8 cellular contexts compared by ENCODE assay signal in genomic region chr19:8580710-8581281, GRCh38. TPM values are rescaled to one million over a fixed set of nuclear protein-coding genes. Genes with fewer than 3 reads are reported as not detected.
A peak's percentile ranks its signal among the peaks of the same experiment; 100 is the strongest.
DNase-seq lines count a peak whose midpoint lies in the region; ATAC-seq and TF ChIP-seq lines count a peak whose summit lies in the region.

No MANE protein-coding gene starts in this region.

- H3K27ac ChIP-seq in neutrophil (peak overlapping the region; percentile 61), testis (no peak overlapping the region)

- peak overlapping the region; percentile 31; the same call in 1 of the 2 replicates for H3K9ac ChIP-seq in ES-I3 (ENCODE audit: low read depth, low read length)

- TF ChIP-seq CTCF in fibroblast of the aortic adventitia (IDR thresholded peaks at IDR 0.05; ENCODE audit: insufficient read depth, low read length) (peak; percentile 98), neutrophil (IDR thresholded peaks at IDR 0.05) (peak; percentile 100), testis (IDR thresholded peaks at IDR 0.05) (peak; percentile 96 to 100 (median 98))

- peak; percentile 71 for DNase-seq in HT1080 (ENCODE audit: low read depth)
- DNase-seq in RPMI7951 (ENCODE audit: low read depth) = peak; percentile 61
- peak; percentile 77 for DNase-seq in activated T-helper 1 cell treated with Interleukin-2 at 50 U/mL for 16 hours (ENCODE audit: low read depth)
- DNase-seq in fibroblast of the aortic adventitia (ENCODE audit: low read depth) = peak; percentile 76
- DNase-seq in testis = peak; percentile 91

- H3K4me3 ChIP-seq in fibroblast of the aortic adventitia (ENCODE audit: low read depth, low read length) (no peak overlapping the region), neutrophil (ENCODE audit: low read depth in 1 of 2, low read length in 1 of 2) (peak overlapping the region in 1 of 2 experiments; percentile 47), testis (no peak overlapping the region)

- H3K4me1 ChIP-seq in ES-I3 (ENCODE audit: insufficient read depth, low read length) = peaks cover 20% of the 10 kb centered on the region
- peaks cover 36 to 44% of the 10 kb centered on the region in 2 experiments for H3K4me1 ChIP-seq in neutrophil (ENCODE audit: control insufficient read depth in 1 of 2, insufficient read depth in 1 of 2, low read depth in 1 of 2, low read length in 1 of 2)
- H3K4me1 ChIP-seq in testis = no peaks in the 10 kb centered on the region

- intact Hi-C loops in testis (cut with DNase I; ENCODE audit: low total_unique reads) = no loop called here

- no peak for ATAC-seq in HG02571 (IDR thresholded peaks at IDR 0.05; ENCODE audit: unreplicated experiment)

- H3K9me3 ChIP-seq in ES-I3 (ENCODE audit: control insufficient read depth, insufficient read depth, low read length) (no peaks in the 10 kb centered on the region), neutrophil (no peaks in the 10 kb centered on the region), testis (no peaks in the 10 kb centered on the region)

- H3K36me3 ChIP-seq in ES-I3 (ENCODE audit: insufficient read depth, low read length) (no peaks in the 10 kb centered on the region), neutrophil (peaks cover 4% of the 10 kb centered on the region), testis (ENCODE audit: low read depth, missing control alignments) (no peaks in the 10 kb centered on the region)

- no peak for TF ChIP-seq POLR2A in testis (IDR thresholded peaks at IDR 0.05)

- H3K27me3 ChIP-seq in neutrophil (no peaks in the 10 kb centered on the region), testis (no peaks in the 10 kb centered on the region)

- WGBS in testis, 2 donors = 3 to 7% methylated on average over 15 to 21 of the region's 21 CpGs

RNA-seq across cellular contexts. Expression of gene MYO1F, which starts 3.6 kb away (rescaled TPM):
- not detected in 2 replicates for total RNA-seq in HT1080 (2014; rRNA removed; shearing (Covaris generic))
- polyA plus RNA-seq in HT1080 (2015; cell fraction: cytosol; rRNA removed) = not detected in 2 replicates
- polyA plus RNA-seq in HT1080 (2015; cell fraction: nucleus; rRNA removed) = not detected in 2 replicates
- total RNA-seq in RPMI7951 (2014; rRNA removed; shearing (Covaris generic)) = 0.36 and 0.49 TPM in 2 replicates
- total RNA-seq in fibroblast of the aortic adventitia (ENCODE audit: low replicate concordance) = 0.09 and 0.41 TPM in 2 replicates
- total RNA-seq in testis = 1 to 10 TPM; 4.7 to 6.7 TPM
- polyA plus RNA-seq in testis (ENCODE audit: insufficient read depth, low read depth, low replicate concordance) = 5.9 TPM

RNA-seq across cellular contexts. Expression of gene ADAMTS10, which starts 29.7 kb away (rescaled TPM):
- total RNA-seq in HT1080 (2014; rRNA removed; shearing (Covaris generic)) = not detected in 2 replicates
- not detected in 2 replicates for polyA plus RNA-seq in HT1080 (2015; cell fraction: cytosol; rRNA removed)
- polyA plus RNA-seq in HT1080 (2015; cell fraction: nucleus; rRNA removed) = 0.22 TPM in 1 of 2 replicates, not detected in the other
- not detected in 2 replicates for total RNA-seq in RPMI7951 (2014; rRNA removed; shearing (Covaris generic))
- total RNA-seq in fibroblast of the aortic adventitia (ENCODE audit: low replicate concordance) (15.8 and 18.5 TPM in 2 replicates), testis (10 to 100 TPM; 27.9 to 31.9 TPM)
- 7.2 TPM for polyA plus RNA-seq in testis (ENCODE audit: insufficient read depth, low read depth, low replicate concordance)

RNA-seq across cellular contexts. Expression of gene NFILZ, which starts 49.6 kb away (rescaled TPM):
- not detected in 2 replicates for total RNA-seq in HT1080 (2014; rRNA removed; shearing (Covaris generic))
- not detected in 2 replicates for polyA plus RNA-seq in HT1080 (2015; cell fraction: cytosol; rRNA removed)
- polyA plus RNA-seq in HT1080 (2015; cell fraction: nucleus; rRNA removed) = not detected in 2 replicates
- not detected in 2 replicates for total RNA-seq in RPMI7951 (2014; rRNA removed; shearing (Covaris generic))
- total RNA-seq in fibroblast of the aortic adventitia (ENCODE audit: low replicate concordance) = not detected in 2 replicates
- total RNA-seq in testis = 1 to 10 TPM; 1.4 to 4.6 TPM
- polyA plus RNA-seq in testis (ENCODE audit: insufficient read depth, low read depth, low replicate concordance) = 4.0 TPM

Comparison
In these comparisons a context has a peak if more than half of its experiments do, and no peak if none do; other contexts are left out.
1. RNA of gene ADAMTS10, which starts 29.7 kb away (total RNA-seq): 27.9 to 31.9 TPM in testis and 15.8 to 18.5 TPM in fibroblast of the aortic adventitia; not detected in HT1080 and not detected in RPMI7951; every median in the first group is over 10 times any median in the second.
2. Peak in every context shown above with its lines, with median percentiles within 50 percentile points of each other: DNase-seq and CTCF ChIP-seq.